ENCODE assay signal across 30 cellular contexts in genomic region chr2:9858730-9859068, GRCh38.
"Had no signal": no experiment of that assay in that cellular context is flagged by ENCODE, and none has a peak within 500 bp of the region (broad histone marks: within the 10 kb centered on the region; RNA-seq: fewer than 3 reads in every experiment).

No MANE protein-coding gene starts in this region.

- H3K9ac ChIP-seq: parathyroid adenoma had no signal

- H3K4me3 ChIP-seq: ovary, psoas muscle, right lobe of liver, sigmoid colon, stomach, thoracic aorta, thyroid gland, tibial nerve, upper lobe of right lung, uterus had no signal

- DNase-seq: naive thymus-derived CD8-positive, alpha-beta T cell; nephron progenitor cell; occipital lobe; ovary; posterior cingulate gyrus; psoas muscle; right cardiac atrium; right lobe of liver; sigmoid colon; small intestine; stimulated activated CD4-positive, alpha-beta T cell treated with anti-CD3 and anti-CD28 coated beads, Interleukin-15, amount 100 ng/mL, for 24 hours; stimulated activated CD4-positive, alpha-beta T cell treated with anti-CD3 and anti-CD28 coated beads, Interleukin-2, amount 100 ng/mL, for 24 hours; stimulated activated CD4-positive, alpha-beta T cell treated with anti-CD3 and anti-CD28 coated beads, Interleukin-2, amount 100 ng/mL, for 48 hours; stimulated activated CD4-positive, alpha-beta T cell treated with anti-CD3 and anti-CD28 coated beads, Interleukin-4, amount 100 ng/mL, for 24 hours; stimulated activated naive B cell treated with anti-CD40 and anti-IgM and Interleukin-4, amounts not matched to agents 10 μg/mL and 1 μg/mL and 100 μg/mL, for 72 hours; stimulated activated naive CD4-positive, alpha-beta T cell treated with Interleukin-2 at 50 U/mL for 16 hours; stomach; thyroid gland; trophoblast cell; upper lobe of right lung; uterus had no signal

- ATAC-seq: naive thymus-derived CD8-positive, alpha-beta T cell; natural killer cell treated with Interleukin-12 subunit alpha and Interleukin-12 subunit beta and Interleukin-15 and Interleukin-18, amount 100 ng/mL, for 72 hours; psoas muscle; right cardiac atrium; stimulated activated effector memory CD8-positive, alpha-beta T cell treated with anti-CD3 and anti-CD28 coated beads, Interleukin-12 subunit alpha, Interleukin-12 subunit beta, amount 100 ng/mL, for 72 hours; stimulated activated naive B cell treated with anti-CD40 and anti-IgM and Interleukin-4, amounts not matched to agents 10 μg/mL and 1 μg/mL and 100 μg/mL, for 72 hours; upper lobe of right lung had no signal

- H3K27ac ChIP-seq: neutrophil, ovary, parathyroid adenoma, psoas muscle, sigmoid colon, stomach, thoracic aorta, thyroid gland, tibial nerve, upper lobe of right lung, uterus had no signal

- H3K4me1 ChIP-seq: parathyroid adenoma, psoas muscle, sigmoid colon, stomach, thyroid gland, tibial nerve, upper lobe of right lung, uterus had no signal

- H3K4me1 Mint-ChIP-seq: nephron progenitor cell; neural crest cell; stimulated activated effector memory CD8-positive, alpha-beta T cell treated with anti-CD3 and anti-CD28 coated beads, Interleukin-12 subunit alpha, Interleukin-12 subunit beta, amount 100 ng/mL, for 72 hours; stimulated activated naive B cell treated with anti-CD40 and anti-IgM and Interleukin-4, amounts not matched to agents 10 μg/mL and 1 μg/mL and 100 μg/mL, for 72 hours had no signal

- H3K36me3 ChIP-seq: ovary, uterus had no signal

- H3K9me3 ChIP-seq: neutrophil, psoas muscle, right lobe of liver, thoracic aorta, thyroid gland, tibial nerve, upper lobe of right lung, uterus had no signal

- H3K27ac Mint-ChIP-seq: naive thymus-derived CD8-positive, alpha-beta T cell; natural killer cell treated with Interleukin-12 subunit alpha and Interleukin-12 subunit beta and Interleukin-15 and Interleukin-18, amount 100 ng/mL, for 72 hours; nephron progenitor cell; progenitor cell of endocrine pancreas; stimulated activated effector memory CD8-positive, alpha-beta T cell treated with anti-CD3 and anti-CD28 coated beads, Interleukin-12 subunit alpha, Interleukin-12 subunit beta, amount 100 ng/mL, for 72 hours; stimulated activated naive B cell treated with anti-CD40 and anti-IgM and Interleukin-4, amounts not matched to agents 10 μg/mL and 1 μg/mL and 100 μg/mL, for 72 hours; stimulated activated naive CD8-positive, alpha-beta T cell treated with anti-CD3 and anti-CD28 coated beads, Interleukin-15, Interleukin-2, amounts not matched to agents 100 ng/mL and 50 ng/mL, for 24 hours had no signal

- H3K27me3 ChIP-seq: neutrophil, ovary, right lobe of liver, sigmoid colon, stomach, thyroid gland, tibial nerve, upper lobe of right lung, uterus had no signal

- H3K4me3 Mint-ChIP-seq: naive thymus-derived CD8-positive, alpha-beta T cell; natural killer cell treated with Interleukin-12 subunit alpha and Interleukin-12 subunit beta and Interleukin-15 and Interleukin-18, amount 100 ng/mL, for 72 hours; nephron progenitor cell; stimulated activated effector memory CD8-positive, alpha-beta T cell treated with anti-CD3 and anti-CD28 coated beads, Interleukin-12 subunit alpha, Interleukin-12 subunit beta, amount 100 ng/mL, for 72 hours; stimulated activated naive B cell treated with anti-CD40 and anti-IgM and Interleukin-4, amounts not matched to agents 10 μg/mL and 1 μg/mL and 100 μg/mL, for 72 hours; stimulated activated naive CD8-positive, alpha-beta T cell treated with anti-CD3 and anti-CD28 coated beads, Interleukin-15, Interleukin-2, amounts not matched to agents 100 ng/mL and 50 ng/mL, for 24 hours had no signal

- H3K27me3 Mint-ChIP-seq: naive thymus-derived CD8-positive, alpha-beta T cell; natural killer cell treated with Interleukin-12 subunit alpha and Interleukin-12 subunit beta and Interleukin-15 and Interleukin-18, amount 100 ng/mL, for 72 hours; progenitor cell of endocrine pancreas; stimulated activated naive B cell treated with anti-CD40 and anti-IgM and Interleukin-4, amounts not matched to agents 10 μg/mL and 1 μg/mL and 100 μg/mL, for 72 hours; stimulated activated naive CD8-positive, alpha-beta T cell treated with anti-CD3 and anti-CD28 coated beads, Interleukin-15, Interleukin-2, amounts not matched to agents 100 ng/mL and 50 ng/mL, for 24 hours had no signal
